10 cellular contexts compared by ENCODE assay signal in genomic region chr11:69156673-69157155, GRCh38. TPM values are rescaled to one million over a fixed set of nuclear protein-coding genes. Genes with fewer than 3 reads are reported as not detected.
DNase-seq lines count a peak whose midpoint lies in the region; ATAC-seq, FAIRE-seq and TF ChIP-seq lines count a peak whose summit lies in the region.
"Had no signal": no experiment of that assay in that cellular context is flagged by ENCODE, and none has a peak within 500 bp of the region (broad histone marks: within the 10 kb centered on the region; RNA-seq: fewer than 3 reads in every experiment).

No MANE protein-coding gene starts in this region.

- 0 out of 2 replicates have a peak overlapping the region, but pooled peaks have one; percentile 1 for H3K4me3 ChIP-seq in GM23248
- peak overlapping the region; percentile 57 for H3K4me3 ChIP-seq in GM12878
- H3K4me3 ChIP-seq in stomach = peak overlapping the region; percentile 18 to 33 (median 28)

- CTCF ChIA-PET in GM12878 (lab: Yijun Ruan, JAX) = interaction anchor here (1.0 to 2.7 kb wide), 7 partner anchors 10 to 514 kb away, joined by 3 to 11 read pairs (median 6); no protein-coding TSS in a partner anchor

- WGBS in GM23248 (ENCODE audit: low coverage in 1 of 2, low lambda C conversion rate in 2 of 2, missing lambda C conversion rate in 2 of 2), 2 experiments = 77 to 78% methylated on average over 13 to 15 of the region's 15 CpGs
- WGBS in GM12878 (ENCODE audit: insufficient coverage, insufficient replicate concordance, low lambda C conversion rate, missing lambda C conversion rate) = 20% methylated on average over 15 of the region's 15 CpGs
- WGBS in stomach, 5 donors = 71 to 82% (median 77%) methylated on average over 11 to 15 of the region's 15 CpGs

- H3K9me2 ChIP-seq in GM23248 (ENCODE audit: insufficient read depth) = no peaks in the 10 kb centered on the region

- intact Hi-C loops in GM12878 (cut with micrococcal nuclease; ENCODE audit: unreplicated experiment) (no loop called here), stomach (cut with DNase I; ENCODE audit: low total_unique reads) (no loop called here)

- H3K9me3 ChIP-seq in GM23248 (ENCODE audit: low read depth) (no peaks in the 10 kb centered on the region), GM12878 (replicated peaks; ENCODE audit: control insufficient read depth, insufficient read depth, low read length) (no peaks in the 10 kb centered on the region; the same call in 2 of the 3 replicates), stomach (no peaks in the 10 kb centered on the region)

- H4K20me1 ChIP-seq in GM23248 (ENCODE audit: insufficient read depth) (no peaks in the 10 kb centered on the region), GM12878 (ENCODE audit: control insufficient read depth, insufficient read depth) (no peaks in the 10 kb centered on the region)

- POLR2A ChIA-PET in GM12878 (lab: Charles Lee) = interaction anchor here (0.6 to 3.3 kb wide), 10 partner anchors 10 to 696 kb away, joined by 3 to 32 read pairs (median 5); partner anchors contain the start of gene PPP6R3

- SMC1A ChIA-PET in GM12878 (lab: Charles Lee; ENCODE audit: uncharacterized antibody, unreplicated experiment) = interaction anchor here (0.7 to 5.5 kb wide), 13 partner anchors 10 to 205 kb away, joined by 3 to 35 read pairs (median 3); no protein-coding TSS in a partner anchor

- H3K4me1 ChIP-seq in GM23248 (ENCODE audit: insufficient read depth) (peaks cover 5% of the 10 kb centered on the region; the same call in 1 of the 2 replicates), GM12878 (ENCODE audit: control insufficient read depth, insufficient read depth, low read length) (peaks cover 32% of the 10 kb centered on the region), stomach (peaks cover 10 to 23% (median 15%) of the 10 kb centered on the region in 4 donors)

- TF ChIP-seq RAD21 in GM12878 (IDR thresholded peaks at IDR 0.05; ENCODE audit: insufficient read depth, low read depth, low read length) = no peak

- DNase-seq in GM23248 (peak; percentile 45), GM12878 (ENCODE audit: low read depth, low spot score) (no peak), iris pigment epithelial cell (ENCODE audit: low read depth) (peak; percentile 71), stomach (no peak), GM19240 (ENCODE audit: insufficient read length, low spot score) (no peak)
- no peak for DNase-seq in activated CD8-positive, alpha-beta memory T cell treated with anti-CD3 and anti-CD28 coated beads for 24 hours
- DNase-seq: activated T-cell treated with anti-CD3 and anti-CD28 coated beads, Interleukin-2, amount 50 U/mL, for 1 hour had no signal

- H3K36me3 ChIP-seq in GM23248 (ENCODE audit: low read depth) (no peaks in the 10 kb centered on the region), GM12878 (ENCODE audit: control insufficient read depth in 2 of 2, insufficient read depth in 2 of 2, low read length in 1 of 2) (no peaks in the 10 kb centered on the region), stomach (no peaks in the 10 kb centered on the region)

- TF ChIP-seq CTCF in GM12878 (IDR thresholded peaks at IDR 0.05 in 2 of 3, conservative IDR thresholded peaks at IDR 0.05 in 1 of 3; ENCODE audit: control insufficient read depth in 2 of 3, extremely low read depth in 1 of 3, insufficient read depth in 1 of 3, low read depth in 3 of 3, low read length in 3 of 3) (no peak), stomach (IDR thresholded peaks at IDR 0.05) (no peak)

- TSS peak; percentile 93 for BruUV-seq in GM12878 (replicated peaks; lab: Mats Ljungman, UMichigan)

- no peaks in the 10 kb centered on the region for H3K27me3 ChIP-seq in GM23248 (replicated peaks; ENCODE audit: insufficient read depth)
- H3K27me3 ChIP-seq in GM12878 (replicated peaks in 1 of 2; ENCODE audit: control insufficient read depth in 2 of 2, insufficient read depth in 2 of 2, low read length in 1 of 2) = no peaks in the 10 kb centered on the region
- H3K27me3 ChIP-seq in stomach = peaks cover 0 to 30% (median 0%) of the 10 kb centered on the region in 3 donors

- TF ChIP-seq POLR2A in GM12878 (IDR thresholded peaks at IDR 0.05; ENCODE audit: low read depth, low read length) = no peak; the same call in 1 of the 2 replicates
- TF ChIP-seq POLR2A in stomach (IDR thresholded peaks at IDR 0.05) = no peak

- no peaks in the 10 kb centered on the region for H3F3A ChIP-seq in GM23248 (ENCODE audit: insufficient read depth)

- ATAC-seq in GM12878 (peak; percentile 9), HG02642 (IDR thresholded peaks at IDR 0.05; ENCODE audit: poor library complexity, unreplicated experiment) (no peak), GM18520 (IDR thresholded peaks at IDR 0.05; ENCODE audit: unreplicated experiment) (no peak)

- TF ChIP-seq EP300 in GM12878 (IDR thresholded peaks at IDR 0.05; ENCODE audit: borderline replicate concordance in 1 of 2, control insufficient read depth in 1 of 2, low read depth in 2 of 2, low read length in 2 of 2) (no peak), stomach (IDR thresholded peaks at IDR 0.05) (no peak)

- H3K27ac ChIP-seq in GM23248 = no peak overlapping the region
- peak overlapping the region; percentile 76 for H3K27ac ChIP-seq in GM12878 (ENCODE audit: control insufficient read depth, insufficient read depth)
- H3K27ac ChIP-seq in stomach = peak overlapping the region; percentile 6 to 70 (median 47)

- H3K79me2 ChIP-seq in GM23248 (ENCODE audit: insufficient read depth) (no peaks in the 10 kb centered on the region), GM12878 (ENCODE audit: control insufficient read depth, insufficient read depth, low read length) (peaks cover 5% of the 10 kb centered on the region)

- no peak for FAIRE-seq in GM12878 (lab: Jason Lieb, UNC)
- FAIRE-seq: GM19239 had no signal

- RAD21 ChIA-PET in GM12878 (lab: Charles Lee; ENCODE audit: unreplicated experiment) = interaction anchor here (0.7 to 2.9 kb wide), 12 partner anchors 10 to 486 kb away, joined by 3 to 27 read pairs (median 6); no protein-coding TSS in a partner anchor

- in situ Hi-C loops in GM23248 (cut with MboI) = no loop called here
- in situ Hi-C loops in GM12878 (cut with MboI) = no loop called here

- peak overlapping the region; percentile 69 for H2AFZ ChIP-seq in GM23248
- no peak overlapping the region for H2AFZ ChIP-seq in GM12878 (ENCODE audit: control insufficient read depth, low read depth, low read length)

- H3K4me2 ChIP-seq in GM23248 (ENCODE audit: unreplicated experiment) = peak overlapping the region; percentile 6
- peak overlapping the region; percentile 73 for H3K4me2 ChIP-seq in GM12878 (ENCODE audit: control insufficient read depth, insufficient read depth)

- H3K9ac ChIP-seq in GM23248 (peak overlapping the region; percentile 49), GM12878 (ENCODE audit: control insufficient read depth, insufficient read depth, low read length) (peak overlapping the region; percentile 55)

TF ChIP-seq in GM12878, 131 proteins besides CTCF, POLR2A, EP300 and RAD21:
- 0 out of 2 replicates have a peak, but pooled peaks have one; percentile 6 for TF ChIP-seq MLLT1 (IDR thresholded peaks at IDR 0.05)
- TF ChIP-seq SUZ12 (IDR thresholded peaks at IDR 0.05; ENCODE audit: unreplicated experiment) = no peak
- no peak for TF ChIP-seq STAT3 (IDR thresholded peaks at IDR 0.05; ENCODE audit: low read depth, low read length)

RNA-seq across cellular contexts. Expression of gene SMIM38, which starts 1.0 kb away (rescaled TPM):
- total RNA-seq in GM23248 (2014; rRNA removed; shearing (Covaris generic)) = not detected in 2 replicates
- polyA plus RNA-seq in GM23248 (2016; fragmentation: Nextera tagmentation; extraction: Ambion mirVana) (not detected in 2 replicates), GM12878 (2011; rRNA removed) (3.1 and 5.0 TPM in 2 replicates), GM12878 (2014; fragmentation: Illumina TruSeq; extraction: Trizol) (0.95 and 1.4 TPM in 2 replicates), GM12878 (2014; fragmentation: Nextera tagmentation; extraction: Ambion mirVana) (under 1 TPM in 1 of 2 experiments, not detected in 1; 0.15 TPM), GM12878 (2014; rRNA removed) (4.0 and 4.3 TPM in 2 replicates), GM12878 (2016; fragmentation: Nextera tagmentation; extraction: Ambion mirVana) (under 1 TPM; 0.21 to 0.63 TPM), stomach (10 to 100 TPM in 1 of 3 donors, 1 to 10 TPM in 2; 1.9 to 22.7 (median 8.1) TPM)
- total RNA-seq in GM12878 (2013; cell fraction: nucleolus; rRNA removed) = 43.8 and 47.7 TPM in 2 replicates
- total RNA-seq in GM12878 (2014; rRNA removed) (3.8 and 5.3 TPM in 2 replicates), GM12878 (2014; rRNA removed; fragmentation: Illumina TruSeq; extraction: Trizol) (1.8 and 2.1 TPM in 2 replicates), GM12878 (2021) (2.8 and 3.5 TPM in 2 replicates), stomach (10 to 100 TPM in 2 of 5 donors, 1 to 10 TPM in 2, not detected in 1; 1.2 to 31.2 (median 14.7) TPM)
- 2.6 TPM for polyA plus RNA-seq in GM12878 (2011; ENCODE audit: low read depth)
- 6.9 and 8.4 TPM in 2 replicates for polyA plus RNA-seq in GM12878 (2011; cell fraction: cytosol; rRNA removed)
- polyA plus RNA-seq in GM12878 (2011; cell fraction: nucleus; rRNA removed) = 11.2 and 17.9 TPM in 2 replicates
- polyA plus RNA-seq in GM12878 (2012) = 4.0 and 5.9 TPM in 2 replicates
- polyA minus RNA-seq in GM12878 (2011; rRNA and poly(A)+ RNA removed) = 7.4 and 15.5 TPM in 2 replicates
- polyA minus RNA-seq in GM12878 (2011; cell fraction: cytosol; rRNA and poly(A)+ RNA removed) = 2.7 and 4.4 TPM in 2 replicates
- 7.4 and 7.9 TPM in 2 replicates for polyA minus RNA-seq in GM12878 (2011; cell fraction: nucleus; rRNA and poly(A)+ RNA removed)

Comparison
In these comparisons a context has a peak if more than half of its experiments do, and no peak if none do; other contexts are left out.
1. DNase-seq: peak in GM23248 (single experiment) and iris pigment epithelial cell (single experiment); none in GM12878 (single experiment), stomach (single experiment), activated CD8-positive, alpha-beta memory T cell treated with anti-CD3 and anti-CD28 coated beads for 24 hours (single experiment) and GM19240 (single experiment).
2. H3K4me3 ChIP-seq: peak in every context shown above with its lines; median percentile 57 in GM12878; 28 in stomach; 1 in GM23248.